In the genomic region with DNA sequence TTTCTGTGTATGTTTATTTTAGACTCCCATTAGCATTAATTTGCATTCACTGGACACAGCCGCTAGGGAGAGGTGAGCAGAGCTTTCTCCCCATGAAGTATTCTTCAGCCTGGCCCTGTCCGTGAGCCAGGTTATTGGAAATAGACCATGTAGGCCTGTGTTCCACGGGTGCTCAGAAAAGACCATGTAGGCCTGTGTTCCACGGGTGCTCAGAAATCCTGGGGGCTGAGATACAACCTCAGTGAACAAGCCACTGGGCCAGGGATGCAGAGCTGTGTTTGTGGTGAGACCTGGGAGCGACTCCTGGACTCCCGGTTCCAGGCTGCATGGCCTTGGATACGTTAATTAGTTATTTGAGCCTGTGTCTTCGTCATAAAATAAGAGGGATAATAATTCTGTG, we compare ENCODE assay signal across 21 cellular contexts.
"Had no signal": no experiment of that assay in that cellular context is flagged by ENCODE, and none has a peak within 500 bp of the region (broad histone marks: within the 10 kb centered on the region; RNA-seq: fewer than 3 reads in every experiment).

No MANE protein-coding gene starts in this region.

- H3K27ac ChIP-seq: coronary artery, gastrocnemius medialis, parathyroid adenoma, psoas muscle, right lobe of liver, skin epidermis, stomach, thoracic aorta, transverse colon had no signal

- H2AFZ ChIP-seq: parathyroid adenoma had no signal

- DNase-seq: effector CD4-positive, alpha-beta T cell; gastrocnemius medialis; glutamatergic neuron; islet precursor cell; left ventricle myocardium superior; mesenchymal stem cell; naive B cell; retina; right lobe of liver; stimulated activated CD4-positive, alpha-beta T cell treated with anti-CD3 and anti-CD28 coated beads, Interleukin-12 subunit alpha, Interleukin-12 subunit beta, amount 100 ng/mL, for 4 hours; stimulated activated naive CD4-positive, alpha-beta T cell; stomach; substantia nigra; transverse colon had no signal

- H3K9ac ChIP-seq: parathyroid adenoma had no signal

- H3K9me3 ChIP-seq: gastrocnemius medialis, psoas muscle, right lobe of liver, stomach, thoracic aorta, transverse colon had no signal

- H3K4me3 Mint-ChIP-seq: naive B cell, nephron had no signal

- H3K4me1 Mint-ChIP-seq: naive B cell had no signal

- H3K9me3 Mint-ChIP-seq: naive B cell, nephron had no signal

- H3K4me1 ChIP-seq: gastrocnemius medialis, parathyroid adenoma, psoas muscle, right lobe of liver, stomach, transverse colon had no signal

- H3K36me3 Mint-ChIP-seq: naive B cell had no signal

- H3K79me2 ChIP-seq: parathyroid adenoma had no signal

- H3K27me3 ChIP-seq: gastrocnemius medialis, right lobe of liver, stomach had no signal

- H3K36me3 ChIP-seq: gastrocnemius medialis, right lobe of liver, stomach, thoracic aorta, transverse colon had no signal

- H3K4me3 ChIP-seq: coronary artery, gastrocnemius medialis, lung, psoas muscle, right lobe of liver, skin epidermis, stomach, thoracic aorta, transverse colon had no signal
